In genomic region chr1:211675230-211676105, GRCh38 we compare ENCODE assay signal across 8 cellular contexts.
A peak's percentile ranks its signal among the peaks of the same experiment; 100 is the strongest.
DNase-seq lines count a peak whose midpoint lies in the region; ATAC-seq and TF ChIP-seq lines count a peak whose summit lies in the region.

TSS of gene NEK2 (minus strand) at chr1:211675621. CDS start at chr1:211675479, 142 bp downstream.

- peak; percentile 96 for ATAC-seq in GM18909 (IDR thresholded peaks at IDR 0.05; ENCODE audit: poor library complexity, unreplicated experiment)
- ATAC-seq in HG03159 (IDR thresholded peaks at IDR 0.05; ENCODE audit: unreplicated experiment) = peak; percentile 88

- TF ChIP-seq CTCF in AG09309 (IDR thresholded peaks at IDR 0.05; ENCODE audit: control insufficient read depth, insufficient read depth, low read depth, low read length, missing control alignments) = no peak
- no peak for TF ChIP-seq CTCF in WI38 (IDR thresholded peaks at IDR 0.05; ENCODE audit: low read depth, low read length)
- TF ChIP-seq CTCF in cardiac fibroblast (IDR thresholded peaks at IDR 0.05; ENCODE audit: low read depth, low read length) = no peak

- DNase-seq in AG09309 (ENCODE audit: low read depth) (no peak), NCI-H2227 (lab: John Stamatoyannopoulos, UW; ENCODE audit: unreplicated experiment) (peak; percentile 98), cardiac fibroblast (ENCODE audit: low read depth in 2 of 2) (peak; percentile 89 to 94), iris pigment epithelial cell (ENCODE audit: low read depth) (peak; percentile 94)
- peak; percentile 66 to 79 for DNase-seq in stimulated activated CD4-positive, alpha-beta T cell treated with anti-CD3 and anti-CD28 coated beads, Interleukin-12 subunit alpha, Interleukin-12 subunit beta, amount 100 ng/mL, for 24 hours (ENCODE audit: low read depth in 2 of 2)

- peak within 1 kb of the TSS; percentile 65 for H3K4me3 ChIP-seq in AG09309 (ENCODE audit: control insufficient read depth, low read depth, low read length)
- H3K4me3 ChIP-seq in WI38 (ENCODE audit: low read depth, low read length) = peak within 1 kb of the TSS; percentile 80
- H3K4me3 ChIP-seq in cardiac fibroblast (replicated peaks in 1 of 2; ENCODE audit: low read depth in 2 of 2, low read length in 2 of 2) = peak within 1 kb of the TSS; percentile 59 to 84
